ENCODE assay signal across 1 cellular context in the genomic region with DNA sequence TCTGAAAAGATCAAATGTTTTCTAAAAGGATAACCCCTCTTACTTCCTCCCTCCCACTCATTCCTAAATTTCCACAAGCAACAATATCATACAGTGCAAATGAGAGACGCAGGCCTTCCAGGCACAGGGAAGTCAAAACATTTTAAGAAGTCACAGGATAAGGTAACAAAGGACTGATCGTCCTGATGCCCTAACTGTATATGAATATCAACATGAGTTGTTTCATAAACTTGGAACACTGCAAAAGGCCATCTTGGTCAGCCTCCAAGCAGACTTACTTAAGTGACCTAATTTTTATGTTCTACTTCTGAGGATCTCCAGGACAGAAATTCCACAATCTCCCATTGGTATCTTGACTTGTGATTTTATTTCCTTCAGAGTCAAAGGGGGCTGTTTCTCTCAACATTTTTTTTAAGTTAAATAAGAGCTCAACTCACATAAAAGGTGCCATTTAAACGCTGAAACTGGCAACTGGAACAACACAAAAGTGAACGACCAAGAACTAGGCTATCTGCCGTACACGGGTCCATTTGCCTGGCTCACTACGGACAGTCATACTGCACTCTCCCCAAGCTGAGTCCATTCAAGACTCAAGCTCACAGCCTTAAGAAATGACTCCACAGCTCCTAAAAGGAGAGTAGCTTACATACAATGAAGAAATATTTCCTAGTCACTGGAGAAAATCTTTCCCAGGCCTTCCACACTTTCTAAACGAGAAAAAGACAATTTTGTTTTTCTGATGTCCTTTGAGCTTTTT.
TF ChIP-seq lines count a peak whose summit lies in the region.

No MANE protein-coding gene starts in this region.

TF ChIP-seq in IMR-90, 13 proteins besides CTCF, POLR2A, EP300 and RAD21:
- TF ChIP-seq MXI1 (IDR thresholded peaks at IDR 0.05; ENCODE audit: borderline replicate concordance, low read depth, low read length) (no peak), CHD1 (IDR thresholded peaks at IDR 0.05; ENCODE audit: low read depth, low read length) (no peak), FOS (IDR thresholded peaks at IDR 0.05; ENCODE audit: low read depth, low read length) (no peak), ELK1 (IDR thresholded peaks at IDR 0.05; ENCODE audit: borderline replicate concordance, low read depth, low read length) (no peak), RFX5 (IDR thresholded peaks at IDR 0.05; ENCODE audit: low read depth, low read length) (no peak), BHLHE40 (IDR thresholded peaks at IDR 0.05; ENCODE audit: low read depth, low read length) (no peak), SMC3 (IDR thresholded peaks at IDR 0.05; ENCODE audit: low read depth, low read length) (no peak), RCOR1 (IDR thresholded peaks at IDR 0.05; ENCODE audit: insufficient replicate concordance, low read length) (no peak), MAFK (IDR thresholded peaks at IDR 0.05; ENCODE audit: low read depth, low read length) (no peak), MAZ (IDR thresholded peaks at IDR 0.05; ENCODE audit: borderline replicate concordance, low read depth, low read length) (no peak), USF2 (IDR thresholded peaks at IDR 0.05; ENCODE audit: low read depth, low read length) (no peak), NFE2L2 (IDR thresholded peaks at IDR 0.05; ENCODE audit: low read depth, low read length) (no peak), CEBPB (IDR thresholded peaks at IDR 0.05; ENCODE audit: low read depth, low read length) (no peak)
